In genomic region chr3:152197451-152197850, GRCh38 we compare ENCODE assay signal across 10 cellular contexts.
A peak's percentile ranks its signal among the peaks of the same experiment; 100 is the strongest.
DNase-seq lines count a peak whose midpoint lies in the region; ATAC-seq, FAIRE-seq and TF ChIP-seq lines count a peak whose summit lies in the region.
"Had no signal": no experiment of that assay in that cellular context is flagged by ENCODE, and none has a peak within 500 bp of the region (broad histone marks: within the 10 kb centered on the region; RNA-seq: fewer than 3 reads in every experiment).

No MANE protein-coding gene starts in this region.

- H3K9me3 ChIP-seq in CD4-positive, alpha-beta T cell (ENCODE audit: control insufficient read depth, low read length) = no peaks in the 10 kb centered on the region
- H3K9me3 ChIP-seq in Karpas-422 (ENCODE audit: low read length) = no peaks in the 10 kb centered on the region
- no peaks in the 10 kb centered on the region for H3K9me3 ChIP-seq in pancreas
- H3K9me3 ChIP-seq in mucosa of descending colon = no peaks in the 10 kb centered on the region

- no peak overlapping the region for H2AFZ ChIP-seq in Karpas-422 (ENCODE audit: low read length)

- H3K27me3 ChIP-seq in CD4-positive, alpha-beta T cell (ENCODE audit: control insufficient read depth, insufficient read depth, low read length) = no peaks in the 10 kb centered on the region
- H3K27me3 ChIP-seq in Karpas-422 (ENCODE audit: low read length) (no peaks in the 10 kb centered on the region), pancreas (no peaks in the 10 kb centered on the region)

- intact Hi-C loops in CD4-positive, alpha-beta T cell (cut with DNase I, micrococcal nuclease) = loop anchor here (1.0 to 2.0 kb wide), 4 partner anchors 8 to 101 kb away; partner anchors contain the start of gene MBNL1 (in 1 of the 2)
- intact Hi-C loops in pancreas (cut with DNase I) (no loop called here), mucosa of descending colon (cut with DNase I, micrococcal nuclease) (no loop called here)

- H4K20me1 ChIP-seq in Karpas-422 (ENCODE audit: insufficient read depth, low read depth, low read length) = no peaks in the 10 kb centered on the region

- no peak for DNase-seq in CD4-positive, alpha-beta T cell
- DNase-seq in Karpas-422 (no peak), amniotic epithelial cell (ENCODE audit: low read depth) (peak; percentile 58), pancreas (no peak), mucosa of descending colon (no peak), cerebellar nuclear complex (lab: John Stamatoyannopoulos, UW) (no peak)
- no peak for DNase-seq in activated effector memory CD4-positive, alpha-beta T cell treated with anti-CD3 and anti-CD28 coated beads, Interleukin-2, amount 50 U/mL, for 16 hours
- DNase-seq: NCI-H1436 had no signal

- CTCF ChIA-PET in CD4-positive, alpha-beta T cell (lab: Charles Lee) = interaction anchor here (1.0 kb wide), 1 partner anchor 10 kb away, joined by 3 read pairs; no protein-coding TSS in a partner anchor

- H3K9me3 Mint-ChIP-seq in CD4-positive, alpha-beta T cell = no peaks in the 10 kb centered on the region
- H3K9me3 Mint-ChIP-seq: neural crest cell had no signal

- POLR2A ChIA-PET in CD4-positive, alpha-beta T cell (lab: Charles Lee) = interaction anchor here (0.7 to 12.8 kb wide), 14 partner anchors 9 to 162 kb away, joined by 3 to 185 read pairs (median 7); partner anchors contain the start of gene MBNL1

- 89 to 90% methylated on average over 3 of the region's 3 CpGs for WGBS in pancreas, 2 donors

- H3K79me2 ChIP-seq in Karpas-422 (ENCODE audit: low read length) = no peaks in the 10 kb centered on the region

- H3K4me1 ChIP-seq in Karpas-422 (ENCODE audit: low read length) = peaks cover 32% of the 10 kb centered on the region
- peaks cover 0 to 20% (median 11%) of the 10 kb centered on the region in 3 donors for H3K4me1 ChIP-seq in pancreas
- H3K4me1 ChIP-seq in mucosa of descending colon (ENCODE audit: low read depth) = no peaks in the 10 kb centered on the region

- no peaks in the 10 kb centered on the region for H3K36me3 ChIP-seq in Karpas-422 (ENCODE audit: insufficient read depth, low read length)
- no peaks in the 10 kb centered on the region for H3K36me3 ChIP-seq in pancreas
- no peaks in the 10 kb centered on the region for H3K36me3 ChIP-seq in mucosa of descending colon (ENCODE audit: low read depth)

- no peaks in the 10 kb centered on the region for H3K27me3 Mint-ChIP-seq in CD4-positive, alpha-beta T cell

- peak overlapping the region; percentile 38 for H3K4me2 ChIP-seq in Karpas-422 (ENCODE audit: low read depth, low read length, poor library complexity, severe bottlenecking)

- peak overlapping the region; percentile 80 for H3K4me3 Mint-ChIP-seq in CD4-positive, alpha-beta T cell
- H3K4me3 Mint-ChIP-seq: neural crest cell had no signal

- H3K9me2 ChIP-seq in Karpas-422 (replicated peaks; ENCODE audit: insufficient read depth, low read length) = no peaks in the 10 kb centered on the region

- peaks cover 8% of the 10 kb centered on the region for H3K36me3 Mint-ChIP-seq in CD4-positive, alpha-beta T cell (ENCODE audit: low read depth)

- peaks cover 89% of the 10 kb centered on the region for H3K4me1 Mint-ChIP-seq in CD4-positive, alpha-beta T cell (ENCODE audit: low read depth)
- H3K4me1 Mint-ChIP-seq: neural crest cell had no signal

- peak overlapping the region; percentile 96 for H3K27ac Mint-ChIP-seq in CD4-positive, alpha-beta T cell

- FAIRE-seq in pancreas (lab: Jason Lieb, UNC) = peak; percentile 93

- TF ChIP-seq CTCF in CD4-positive, alpha-beta T cell (IDR thresholded peaks at IDR 0.05) = no peak
- TF ChIP-seq CTCF in pancreas (IDR thresholded peaks at IDR 0.05) (no peak), mucosa of descending colon (IDR thresholded peaks at IDR 0.05) (no peak)

- peak; percentile 18 for ATAC-seq in CD4-positive, alpha-beta T cell (ENCODE audit: poor library complexity)
- peak in 1 of 4 donors; percentile 11 for ATAC-seq in pancreas
- no peak for ATAC-seq in GM19324 (IDR thresholded peaks at IDR 0.05; ENCODE audit: low FRiP score, unreplicated experiment)
- ATAC-seq in mucosa of descending colon = no peak

- H3K27ac ChIP-seq in CD4-positive, alpha-beta T cell (ENCODE audit: low read depth, low read length) = peak overlapping the region; percentile 62
- no peak overlapping the region for H3K27ac ChIP-seq in Karpas-422 (ENCODE audit: low read length)
- H3K27ac ChIP-seq in pancreas = peak overlapping the region in 2 of 4 donors; percentile 10 to 31

- H3K4me3 ChIP-seq in Karpas-422 (ENCODE audit: low read length) (no peak overlapping the region), pancreas (no peak overlapping the region), mucosa of descending colon (no peak overlapping the region)

- H3K9ac ChIP-seq in Karpas-422 (ENCODE audit: low read length) = no peak overlapping the region

Comparison
In these comparisons a context has a peak if more than half of its experiments do, and no peak if none do; other contexts are left out.
1. intact Hi-C loops: an anchor here in CD4-positive, alpha-beta T cell (1.0 to 2.0 kb wide); none called in pancreas and mucosa of descending colon.